Comparison of ENCODE assay signal across 8 cellular contexts in genomic region chr3:189041482-189042090, GRCh38.
A peak's percentile ranks its signal among the peaks of the same experiment; 100 is the strongest.
DNase-seq lines count a peak whose midpoint lies in the region; ATAC-seq and TF ChIP-seq lines count a peak whose summit lies in the region.

No MANE protein-coding gene starts in this region.

- no peak overlapping the region for H2BK5ac ChIP-seq in IMR-90 (ENCODE audit: low read depth, low read length, poor library complexity, severe bottlenecking)

- intact Hi-C loops in IMR-90 (cut with micrococcal nuclease), result loop anchor here (5.0 kb wide), 2 partner anchors 64 to 1299 kb away; no protein-coding TSS in a partner anchor
- intact Hi-C loops in activated naive CD4-positive, alpha-beta T cell treated with anti-CD3 and anti-CD28 coated beads for 36 hours (cut with micrococcal nuclease), result loop anchor here (1.0 to 10.0 kb wide), 9 partner anchors 30 to 1302 kb away; no protein-coding TSS in a partner anchor

- no peaks in the 10 kb centered on the region for H3K4me1 ChIP-seq in IMR-90 (ENCODE audit: control insufficient read depth, insufficient read depth, low read length)

- H3K9me3 ChIP-seq in IMR-90 (ENCODE audit: control insufficient read depth, insufficient read depth, low read length), result no peaks in the 10 kb centered on the region

- H4K20me1 ChIP-seq in IMR-90 (ENCODE audit: insufficient read depth, low read length), result no peaks in the 10 kb centered on the region

- WGBS in IMR-90 (ENCODE audit: extremely low coverage in 2 of 2, insufficient read length in 1 of 2), 2 experiments, result no CpG with 5 or more reads among the region's 2 CpGs

- no peak overlapping the region for H3K4me3 Mint-ChIP-seq in activated naive CD4-positive, alpha-beta T cell treated with anti-CD3 and anti-CD28 coated beads for 36 hours

- no peak overlapping the region for H4K91ac ChIP-seq in IMR-90 (ENCODE audit: insufficient read depth, low read depth, low read length)

- no TSS peak for BruUV-seq in IMR-90 (replicated peaks; lab: Mats Ljungman, UMichigan)

- H2AFZ ChIP-seq in IMR-90 (replicated peaks; ENCODE audit: low read length, poor library complexity), result no peak overlapping the region

- H3K4me1 Mint-ChIP-seq in activated naive CD4-positive, alpha-beta T cell treated with anti-CD3 and anti-CD28 coated beads for 36 hours (ENCODE audit: low read depth), result peaks cover 29% of the 10 kb centered on the region

- H3K79me1 ChIP-seq in IMR-90 (ENCODE audit: low read depth in 1 of 2, low read length in 2 of 2), result no peaks in the 10 kb centered on the region

- H3K18ac ChIP-seq in IMR-90 (ENCODE audit: low read depth, low read length), result no peak overlapping the region

- no peak overlapping the region for H3K27ac Mint-ChIP-seq in activated naive CD4-positive, alpha-beta T cell treated with anti-CD3 and anti-CD28 coated beads for 36 hours

- no peak overlapping the region for H3K4ac ChIP-seq in IMR-90 (ENCODE audit: low read depth, low read length)

- H3K36me3 Mint-ChIP-seq in activated naive CD4-positive, alpha-beta T cell treated with anti-CD3 and anti-CD28 coated beads for 36 hours (ENCODE audit: low read depth), result no peaks in the 10 kb centered on the region

- no peak overlapping the region for H2BK20ac ChIP-seq in IMR-90 (ENCODE audit: low read depth, low read length)

- no peaks in the 10 kb centered on the region for H3K9me3 Mint-ChIP-seq in activated naive CD4-positive, alpha-beta T cell treated with anti-CD3 and anti-CD28 coated beads for 36 hours

- in situ Hi-C loops in IMR-90 (cut with MboI; ENCODE audit: low sequenced_read_pairs), result no loop called here

- TF ChIP-seq RAD21 in IMR-90 (IDR thresholded peaks at IDR 0.05; ENCODE audit: low read length), result peak; percentile 34

- H3K4me3 ChIP-seq in GM06990 (replicated peaks; ENCODE audit: low read depth, low read length), result no peak overlapping the region
- no peak overlapping the region for H3K4me3 ChIP-seq in IMR-90 (ENCODE audit: insufficient read depth, low read depth, low read length)
- H3K4me3 ChIP-seq in coronary artery, result no peak overlapping the region

- H3K27me3 ChIP-seq in GM06990 (replicated peaks; ENCODE audit: control insufficient read depth, insufficient read depth, low read length) (no peaks in the 10 kb centered on the region), IMR-90 (ENCODE audit: control insufficient read depth, insufficient read depth, low read length) (no peaks in the 10 kb centered on the region; the same call in 1 of the 2 replicates)

- H3K9me1 ChIP-seq in IMR-90 (ENCODE audit: insufficient read depth, low read length), result no peaks in the 10 kb centered on the region

- no peak overlapping the region for H3K4me2 ChIP-seq in IMR-90 (ENCODE audit: low read depth, low read length)

- H3K14ac ChIP-seq in IMR-90 (replicated peaks; ENCODE audit: low read depth, low read length), result no peak overlapping the region

- H2BK120ac ChIP-seq in IMR-90 (ENCODE audit: low read depth, low read length), result no peak overlapping the region

- H2BK15ac ChIP-seq in IMR-90 (ENCODE audit: low read depth, low read length), result no peak overlapping the region

- no peak overlapping the region for H2AK9ac ChIP-seq in IMR-90 (replicated peaks; ENCODE audit: low read depth, low read length, poor library complexity)

- no peak overlapping the region for H4K8ac ChIP-seq in IMR-90 (ENCODE audit: low read depth in 2 of 2, low read length in 2 of 2)

- dilution Hi-C loops in IMR-90 (cut with HindIII; ENCODE audit: low sequenced_read_pairs, unreplicated experiment), result no loop called here

- no peaks in the 10 kb centered on the region for H3K36me3 ChIP-seq in GM06990 (ENCODE audit: control insufficient read depth, insufficient read depth, low read length)
- H3K36me3 ChIP-seq in IMR-90 (ENCODE audit: control insufficient read depth, insufficient read depth, low read length), result no peaks in the 10 kb centered on the region

- no peak for TF ChIP-seq POLR2A in IMR-90 (IDR thresholded peaks at IDR 0.05; ENCODE audit: low read depth, low read length)

- CTCF ChIA-PET in IMR-90 (lab: Yijun Ruan, JAX), result interaction anchor here (0.7 to 1.6 kb wide), 9 partner anchors 9 to 355 kb away, joined by 3 to 7 read pairs (median 4); no protein-coding TSS in a partner anchor
- CTCF ChIA-PET in activated naive CD4-positive, alpha-beta T cell treated with anti-CD3 and anti-CD28 coated beads for 36 hours (lab: Charles Lee), result interaction anchor here (0.6 to 2.6 kb wide), 29 partner anchors 8 to 1302 kb away, joined by 3 to 19 read pairs (median 5); no protein-coding TSS in a partner anchor

- POLR2A ChIA-PET in IMR-90 (lab: Charles Lee; ENCODE audit: unreplicated experiment), result no interaction called here

- H3K56ac ChIP-seq in IMR-90 (ENCODE audit: extremely low read depth, insufficient read depth, low read length), result no peak overlapping the region

- H3K27ac ChIP-seq in IMR-90 (ENCODE audit: insufficient read depth, low read length), result no peak overlapping the region
- no peak overlapping the region for H3K27ac ChIP-seq in coronary artery

- H3K9ac ChIP-seq in IMR-90 (ENCODE audit: low read depth, low read length), result no peak overlapping the region

- ATAC-seq in GM21576 (IDR thresholded peaks at IDR 0.05; ENCODE audit: unreplicated experiment) (peak; percentile 99), IMR-90 (ENCODE audit: low read depth) (peak; percentile 42; the same call in 1 of the 2 replicates)

- H4K5ac ChIP-seq in IMR-90 (ENCODE audit: low read depth, low read length), result no peak overlapping the region

- no peak overlapping the region for H3K23ac ChIP-seq in IMR-90 (ENCODE audit: low read depth, low read length)

- peaks cover 3% of the 10 kb centered on the region for H3K27me3 Mint-ChIP-seq in activated naive CD4-positive, alpha-beta T cell treated with anti-CD3 and anti-CD28 coated beads for 36 hours (ENCODE audit: low read depth)

- DNase-seq in GM06990 (ENCODE audit: extremely low read depth, insufficient read length) (peak; percentile 24), IMR-90 (peak; percentile 45), SHP77 treated with DMSO at 0.1 percent for 48 hours (lab: John Stamatoyannopoulos, UW) (peak; percentile 20), iPS-NIHi11 (ENCODE audit: low spot score) (peak; percentile 72), coronary artery (ENCODE audit: low spot score) (no peak)
- peak; percentile 90 for DNase-seq in activated naive CD4-positive, alpha-beta T cell treated with anti-CD3 and anti-CD28 coated beads for 36 hours
- DNase-seq in stimulated activated CD4-positive, alpha-beta T cell treated with anti-CD3 and anti-CD28 coated beads, Interleukin-4, amount 100 ng/mL, for 4 hours, result peak; percentile 62 to 78

- no peak overlapping the region for H2AK5ac ChIP-seq in IMR-90 (ENCODE audit: low read depth, low read length)

- TF ChIP-seq CTCF in GM06990 (IDR thresholded peaks at IDR 0.05; ENCODE audit: insufficient read depth, low read length, poor library complexity, severe bottlenecking) (peak; percentile 75), IMR-90 (conservative IDR thresholded peaks at IDR 0.05; ENCODE audit: low read depth, low read length) (peak; percentile 42), coronary artery (IDR thresholded peaks at IDR 0.05) (no peak)

TF ChIP-seq in IMR-90, 13 proteins besides CTCF, POLR2A, EP300 and RAD21:
- no peak for TF ChIP-seq ELK1 (IDR thresholded peaks at IDR 0.05; ENCODE audit: borderline replicate concordance, low read depth, low read length)
- no peak for TF ChIP-seq MAZ (IDR thresholded peaks at IDR 0.05; ENCODE audit: borderline replicate concordance, low read depth, low read length)
- TF ChIP-seq SMC3 (IDR thresholded peaks at IDR 0.05; ENCODE audit: low read depth, low read length), result peak; percentile 45
- TF ChIP-seq FOS (IDR thresholded peaks at IDR 0.05; ENCODE audit: low read depth, low read length), result no peak
- no peak for TF ChIP-seq RFX5 (IDR thresholded peaks at IDR 0.05; ENCODE audit: low read depth, low read length)
- TF ChIP-seq NFE2L2 (IDR thresholded peaks at IDR 0.05; ENCODE audit: low read depth, low read length), result no peak
